ENCODE assay signal across 8 cellular contexts in genomic region chr13:77345150-77345780, GRCh38. TPM values are rescaled to one million over a fixed set of nuclear protein-coding genes. Genes with fewer than 3 reads are reported as not detected.
DNase-seq lines count a peak whose midpoint lies in the region; ATAC-seq and TF ChIP-seq lines count a peak whose summit lies in the region.

No MANE protein-coding gene starts in this region.

- H3K36me3 ChIP-seq in Loucy (ENCODE audit: insufficient read depth, low read length) (no peaks in the 10 kb centered on the region), MM.1S (replicated peaks; ENCODE audit: insufficient read depth, low read length) (no peaks in the 10 kb centered on the region)

- H2AFZ ChIP-seq in Loucy (ENCODE audit: low read length): peak overlapping the region; percentile 29
- H2AFZ ChIP-seq in MM.1S (ENCODE audit: low read length): no peak overlapping the region

- ATAC-seq in GM18498 (IDR thresholded peaks at IDR 0.05; ENCODE audit: unreplicated experiment) (peak; percentile 61), GM21619 (IDR thresholded peaks at IDR 0.05; ENCODE audit: unreplicated experiment) (peak; percentile 71), Right ventricle myocardium inferior (no peak)
- peak; percentile 88 for ATAC-seq in activated CD8-positive, alpha-beta T cell treated with anti-CD3 and anti-CD28 coated beads for 36 hours

- H3K9ac ChIP-seq in Loucy (ENCODE audit: low read depth, low read length, poor library complexity, severe bottlenecking): no peak overlapping the region
- H3K9ac ChIP-seq in MM.1S (ENCODE audit: low read length): no peak overlapping the region

- H3K27ac Mint-ChIP-seq in activated CD8-positive, alpha-beta T cell treated with anti-CD3 and anti-CD28 coated beads for 36 hours: peak overlapping the region; percentile 95

- peaks cover 21% of the 10 kb centered on the region for H3K4me1 Mint-ChIP-seq in activated CD8-positive, alpha-beta T cell treated with anti-CD3 and anti-CD28 coated beads for 36 hours (ENCODE audit: low read depth)

- H3F3A ChIP-seq in Loucy (ENCODE audit: low read depth) (no peaks in the 10 kb centered on the region), MM.1S (ENCODE audit: insufficient read depth, low read length) (no peaks in the 10 kb centered on the region)

- TF ChIP-seq CTCF in Loucy (conservative IDR thresholded peaks at IDR 0.05; ENCODE audit: low read length) (no peak), MM.1S (IDR thresholded peaks at IDR 0.05; ENCODE audit: low read length) (no peak)
- no peak for TF ChIP-seq CTCF in activated CD8-positive, alpha-beta T cell treated with anti-CD3 and anti-CD28 coated beads for 36 hours (IDR thresholded peaks at IDR 0.05)

- H3K4me1 ChIP-seq in Loucy (ENCODE audit: insufficient read depth, low read length, poor library complexity, severe bottlenecking): peaks cover 28% of the 10 kb centered on the region
- peaks cover 6% of the 10 kb centered on the region; the same call in 1 of the 2 replicates for H3K4me1 ChIP-seq in MM.1S (ENCODE audit: low read length)

- no peaks in the 10 kb centered on the region for H4K20me1 ChIP-seq in Loucy (ENCODE audit: insufficient read depth, low read length, poor library complexity, severe bottlenecking)
- H4K20me1 ChIP-seq in MM.1S (ENCODE audit: insufficient read depth, low read length): no peaks in the 10 kb centered on the region

- H3K27me3 ChIP-seq in Loucy (ENCODE audit: insufficient read depth, low read length, poor library complexity, severe bottlenecking) (no peaks in the 10 kb centered on the region), MM.1S (replicated peaks; ENCODE audit: insufficient read depth, low read length) (no peaks in the 10 kb centered on the region)

- CTCF ChIA-PET in activated CD8-positive, alpha-beta T cell treated with anti-CD3 and anti-CD28 coated beads for 36 hours (lab: Charles Lee): interaction anchor here (0.7 to 0.8 kb wide), 2 partner anchors 72 to 133 kb away, joined by 3 to 5 read pairs; no protein-coding TSS in a partner anchor

- H3K9me2 ChIP-seq in Loucy (replicated peaks; ENCODE audit: low read depth, low read length): no peaks in the 10 kb centered on the region
- H3K9me2 ChIP-seq in MM.1S (replicated peaks; ENCODE audit: insufficient read depth, low read length): no peaks in the 10 kb centered on the region

- intact Hi-C loops in activated CD8-positive, alpha-beta T cell treated with anti-CD3 and anti-CD28 coated beads for 36 hours (cut with micrococcal nuclease): loop anchor here (5.0 kb wide), 1 partner anchor 42 kb away; no protein-coding TSS in a partner anchor
- intact Hi-C loops in Right ventricle myocardium inferior (cut with DNase I): no loop called here

- H3K9me3 ChIP-seq in Loucy (ENCODE audit: insufficient read depth, low read depth, low read length) (no peaks in the 10 kb centered on the region), MM.1S (replicated peaks; ENCODE audit: insufficient read depth, low read length) (no peaks in the 10 kb centered on the region)

- no peaks in the 10 kb centered on the region for H3K9me3 Mint-ChIP-seq in activated CD8-positive, alpha-beta T cell treated with anti-CD3 and anti-CD28 coated beads for 36 hours

- no peak overlapping the region for H3K4me2 ChIP-seq in Loucy (ENCODE audit: low read depth, low read length, poor library complexity, severe bottlenecking)
- no peak overlapping the region for H3K4me2 ChIP-seq in MM.1S (ENCODE audit: low read depth, low read length)

- H3K4me3 Mint-ChIP-seq in activated CD8-positive, alpha-beta T cell treated with anti-CD3 and anti-CD28 coated beads for 36 hours: peak overlapping the region; percentile 30

- H3K27ac ChIP-seq in MM.1S (ENCODE audit: low read length): no peak overlapping the region

- no peaks in the 10 kb centered on the region for H3K27me3 Mint-ChIP-seq in activated CD8-positive, alpha-beta T cell treated with anti-CD3 and anti-CD28 coated beads for 36 hours

- POLR2A ChIA-PET in activated CD8-positive, alpha-beta T cell treated with anti-CD3 and anti-CD28 coated beads for 36 hours (lab: Charles Lee): interaction anchor here (0.7 to 8.6 kb wide), 4 partner anchors 11 to 133 kb away, joined by 3 to 43 read pairs (median 4); partner anchors contain the start of gene MYCBP2

- no peaks in the 10 kb centered on the region for H3K36me3 Mint-ChIP-seq in activated CD8-positive, alpha-beta T cell treated with anti-CD3 and anti-CD28 coated beads for 36 hours (ENCODE audit: low read depth)

- H3K79me2 ChIP-seq in Loucy (ENCODE audit: insufficient read depth, low read length) (no peaks in the 10 kb centered on the region), MM.1S (ENCODE audit: low read length) (no peaks in the 10 kb centered on the region)

- DNase-seq in activated CD8-positive, alpha-beta T cell treated with anti-CD3 and anti-CD28 coated beads for 36 hours: peak; percentile 56
- no peak for DNase-seq in NCI-H128 (lab: John Stamatoyannopoulos, UW; ENCODE audit: unreplicated experiment)
- DNase-seq in Right ventricle myocardium inferior (ENCODE audit: missing footprints): no peak
- DNase-seq in MM.1S: no peak
- DNase-seq in germinal center (ENCODE audit: low spot score): no peak

- H3K4me3 ChIP-seq in Loucy (ENCODE audit: low read length, poor library complexity, severe bottlenecking) (no peak overlapping the region), MM.1S (ENCODE audit: low read length) (no peak overlapping the region)

RNA-seq across cellular contexts. Expression of gene MYCBP2, which starts 18.4 kb away (rescaled TPM):
- total RNA-seq in activated CD8-positive, alpha-beta T cell treated with anti-CD3 and anti-CD28 coated beads for 36 hours: 100 to 1,000 TPM in 1 of 2 experiments, 10 to 100 TPM in 1; 97.5 to 101 TPM
- 40.7 TPM for total RNA-seq in Right ventricle myocardium inferior
